Comparison of ENCODE assay signal across 7 cellular contexts in the genomic region with DNA sequence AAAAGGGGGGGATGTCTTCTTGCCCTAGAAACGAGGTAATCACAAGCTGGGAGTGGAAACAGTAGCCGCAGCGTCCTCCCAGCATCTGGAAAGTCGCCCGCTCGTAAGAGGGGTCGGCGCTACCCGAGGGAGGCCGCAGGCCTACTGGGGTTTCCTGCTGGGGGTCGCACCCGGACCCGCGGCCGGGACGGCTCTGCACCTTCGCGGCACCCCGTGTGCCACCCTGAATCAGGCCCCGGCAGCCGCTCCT. TPM values are rescaled to one million over a fixed set of nuclear protein-coding genes. Genes with fewer than 3 reads are reported as not detected.
DNase-seq lines count a peak whose midpoint lies in the region; ATAC-seq and TF ChIP-seq lines count a peak whose summit lies in the region.

No MANE protein-coding gene starts in this region.

- peak overlapping the region; percentile 97 for H3K9ac ChIP-seq in fibroblast of lung (ENCODE audit: insufficient read depth, low read length)

- peaks cover 13% of the 10 kb centered on the region for H3K4me1 ChIP-seq in fibroblast of lung (ENCODE audit: control insufficient read depth, extremely low read depth, insufficient read depth, low read length)
- peaks cover 56% of the 10 kb centered on the region for H3K4me1 ChIP-seq in psoas muscle

- peak overlapping the region; percentile 99 for H3K27ac ChIP-seq in RWPE1
- peak overlapping the region; percentile 98 for H3K27ac ChIP-seq in fibroblast of lung (ENCODE audit: insufficient read depth, low read length)
- H3K27ac ChIP-seq in psoas muscle: peak overlapping the region; percentile 99

- 0 to 1% (median 1%) methylated on average over 14 to 21 of the region's 21 CpGs for WGBS in psoas muscle, 3 donors

- no peak for TF ChIP-seq CTCF in RWPE1 (conservative IDR thresholded peaks at IDR 0.05; ENCODE audit: low read depth)
- TF ChIP-seq CTCF in fibroblast of lung (conservative IDR thresholded peaks at IDR 0.05 in 1 of 2, IDR thresholded peaks at IDR 0.05 in 1 of 2; ENCODE audit: low read depth in 1 of 2, low read length in 2 of 2): no peak
- no peak for TF ChIP-seq CTCF in psoas muscle (IDR thresholded peaks at IDR 0.05)

- POLR2A ChIA-PET in RWPE1 (lab: Yijun Ruan, JAX; ENCODE audit: low non-redundant PET): interaction anchor here (0.6 kb wide), 1 partner anchor 377 kb away, joined by 4 read pairs; no protein-coding TSS in a partner anchor

- H3K36me3 ChIP-seq in fibroblast of lung (ENCODE audit: control insufficient read depth, insufficient read depth, low read length) (no peaks in the 10 kb centered on the region), psoas muscle (ENCODE audit: insufficient read depth in 1 of 2, low read depth in 1 of 2) (peaks cover 0 to 6% of the 10 kb centered on the region in 2 donors)

- H2AFZ ChIP-seq in fibroblast of lung (ENCODE audit: low read length): peak overlapping the region; percentile 76

- intact Hi-C loops in psoas muscle (cut with DNase I): loop anchor here in 1 of 2 donors (10.0 kb wide), 1 partner anchor 158 kb away; no protein-coding TSS in a partner anchor

- ATAC-seq in GM21786 (IDR thresholded peaks at IDR 0.05; ENCODE audit: unreplicated experiment) (peak; percentile 1), psoas muscle (peak in 2 of 4 donors; percentile 0 to 2), GM18868 (IDR thresholded peaks at IDR 0.05; ENCODE audit: unreplicated experiment) (no peak)

- H4K20me1 ChIP-seq in fibroblast of lung (ENCODE audit: control insufficient read depth, extremely low read depth, insufficient read depth, low read length): peaks cover 9% of the 10 kb centered on the region

- H3K27me3 ChIP-seq in fibroblast of lung (ENCODE audit: control insufficient read depth, insufficient read depth, low read length) (no peaks in the 10 kb centered on the region), psoas muscle (ENCODE audit: insufficient read depth in 3 of 3, low read length in 2 of 3) (no peaks in the 10 kb centered on the region)

- CTCF ChIA-PET in RWPE1 (lab: Yijun Ruan, JAX): no interaction called here

- H3K4me3 ChIP-seq in fibroblast of lung (replicated peaks in 1 of 4; ENCODE audit: control extremely low read depth in 1 of 4, insufficient read depth in 1 of 4, low read depth in 3 of 4, low read length in 4 of 4) (peak overlapping the region; percentile 73 to 92 (median 88)), psoas muscle (peak overlapping the region; percentile 93)

- H3K9me3 ChIP-seq in fibroblast of lung (ENCODE audit: control insufficient read depth, insufficient read depth, low read depth, low read length): no peaks in the 10 kb centered on the region
- no peaks in the 10 kb centered on the region for H3K9me3 ChIP-seq in psoas muscle

- DNase-seq in RWPE1 (ENCODE audit: low spot score) (no peak), fibroblast of lung (ENCODE audit: low read depth in 2 of 2) (no peak), psoas muscle (no peak), T1000 (lab: John Stamatoyannopoulos, UW) (no peak)
- no peak for DNase-seq in stimulated activated naive CD4-positive, alpha-beta T cell treated with Interleukin-2 at 50 U/mL for 16 hours (lab: John Stamatoyannopoulos, UW)

- peak overlapping the region; percentile 86 for H3K4me2 ChIP-seq in fibroblast of lung (ENCODE audit: extremely low read depth, insufficient read depth, low read length)

- H3K79me2 ChIP-seq in fibroblast of lung (ENCODE audit: control insufficient read depth, insufficient read depth, low read length): peaks cover 48% of the 10 kb centered on the region

RNA-seq across cellular contexts. Expression of a gene that starts 0.5 kb away (rescaled TPM):
- total RNA-seq in fibroblast of lung (5.4 and 9.2 TPM in 2 replicates), psoas muscle (10 to 100 TPM; 10.2 to 12.7 (median 11.8) TPM)
- polyA plus RNA-seq in fibroblast of lung (4.9 and 7.2 TPM in 2 replicates), psoas muscle (10 to 100 TPM in 1 of 3 donors, 1 to 10 TPM in 2; 2.7 to 11.2 (median 3.2) TPM)
- polyA plus RNA-seq in fibroblast of lung (2012): 3.4 and 3.8 TPM in 2 replicates
- 10.3 and 13.2 TPM in 2 replicates for polyA minus RNA-seq in fibroblast of lung (ENCODE audit: low replicate concordance)

RNA-seq across cellular contexts. Expression of a gene that starts 1.5 kb away (rescaled TPM):
- 40.5 and 45.7 TPM in 2 replicates for total RNA-seq in fibroblast of lung
- polyA plus RNA-seq in fibroblast of lung: 24.4 and 39.1 TPM in 2 replicates
- 16.7 and 24.6 TPM in 2 replicates for polyA plus RNA-seq in fibroblast of lung (2012)
- 0.67 and 2.4 TPM in 2 replicates for polyA minus RNA-seq in fibroblast of lung (ENCODE audit: low replicate concordance)
- 10 to 100 TPM; 18.6 to 26.3 (median 22.7) TPM for total RNA-seq in psoas muscle
- polyA plus RNA-seq in psoas muscle: 10 to 100 TPM; 11.0 to 39.2 (median 13.8) TPM

RNA-seq across cellular contexts. Expression of a gene that starts 37.4 kb away (rescaled TPM):
- total RNA-seq in fibroblast of lung (9.9 and 12.8 TPM in 2 replicates), psoas muscle (10 to 100 TPM; 25.0 to 65.6 (median 54.1) TPM)
- polyA plus RNA-seq in fibroblast of lung (16.5 and 50.0 TPM in 2 replicates), psoas muscle (100 to 1,000 TPM in 1 of 3 donors, 10 to 100 TPM in 1, 1 to 10 TPM in 1; 4.1 to 180 (median 33.8) TPM)
- polyA plus RNA-seq in fibroblast of lung (2012): 20.5 and 67.2 TPM in 2 replicates
- 19.8 and 72.3 TPM in 2 replicates for polyA minus RNA-seq in fibroblast of lung (ENCODE audit: low replicate concordance)

RNA-seq across cellular contexts. Expression of a gene that starts 37.8 kb away (rescaled TPM):
- 0.17 and 0.26 TPM in 2 replicates for total RNA-seq in fibroblast of lung
- 0.19 and 0.30 TPM in 2 replicates for polyA plus RNA-seq in fibroblast of lung
- polyA plus RNA-seq in fibroblast of lung (2012): 0.26 and 0.28 TPM in 2 replicates
- polyA minus RNA-seq in fibroblast of lung (ENCODE audit: low replicate concordance): 0.08 TPM in 1 of 2 replicates, not detected in the other
- under 1 TPM; 0.06 to 0.18 (median 0.14) TPM for total RNA-seq in psoas muscle
- under 1 TPM; 0.01 to 0.08 (median 0.04) TPM for polyA plus RNA-seq in psoas muscle

RNA-seq across cellular contexts. Expression of a gene that starts 46.7 kb away (rescaled TPM):
- total RNA-seq in fibroblast of lung: 1.0 and 1.3 TPM in 2 replicates
- 0.37 and 0.87 TPM in 2 replicates for polyA plus RNA-seq in fibroblast of lung
- polyA plus RNA-seq in fibroblast of lung (2012): 0.45 and 0.52 TPM in 2 replicates
- not detected in 2 replicates for polyA minus RNA-seq in fibroblast of lung (ENCODE audit: low replicate concordance)
- under 1 TPM in 3 of 4 donors, not detected in 1; 0.30 to 0.71 (median 0.46) TPM for total RNA-seq in psoas muscle
- under 1 TPM in 2 of 3 donors, not detected in 1; 0.16 to 0.86 TPM for polyA plus RNA-seq in psoas muscle
